19 cellular contexts compared by ENCODE assay signal in genomic region chr4:183147191-183147590, GRCh38. TPM values are rescaled to one million over a fixed set of nuclear protein-coding genes. Genes with fewer than 3 reads are reported as not detected.
DNase-seq lines count a peak whose midpoint lies in the region; ATAC-seq and TF ChIP-seq lines count a peak whose summit lies in the region.
"Had no signal": no experiment of that assay in that cellular context is flagged by ENCODE, and none has a peak within 500 bp of the region (broad histone marks: within the 10 kb centered on the region; RNA-seq: fewer than 3 reads in every experiment).

No MANE protein-coding gene starts in this region.

- H3K9me3 ChIP-seq in SJSA1 (replicated peaks) (no peaks in the 10 kb centered on the region), heart left ventricle (peaks cover 0 to 5% (median 0%) of the 10 kb centered on the region in 12 donors)

- H3K4me3 ChIP-seq in SJSA1 (no peak overlapping the region), epithelial cell of esophagus (ENCODE audit: low read length) (no peak overlapping the region), heart left ventricle (no peak overlapping the region)
- H3K4me3 ChIP-seq: PC-9 had no signal

- TF ChIP-seq CTCF in epithelial cell of esophagus (IDR thresholded peaks at IDR 0.05; ENCODE audit: insufficient read depth, low read depth, low read length, missing control alignments) (no peak), heart left ventricle (IDR thresholded peaks at IDR 0.05) (no peak)

- H3K27ac ChIP-seq in SJSA1 (0 out of 2 replicates have a peak overlapping the region, but pooled peaks have one; percentile 6), heart left ventricle (peak overlapping the region in 1 of 12 donors; percentile 9)
- H3K27ac ChIP-seq: C4-2B, HL-60, PC-9 had no signal

- H3K4me1 ChIP-seq in SJSA1 (replicated peaks) (peaks cover 40% of the 10 kb centered on the region), heart left ventricle (peaks cover 6 to 62% (median 40%) of the 10 kb centered on the region in 12 donors)

- DNase-seq in SJSA1 (ENCODE audit: low read depth in 1 of 2, low spot score in 2 of 2) (no peak), epithelial cell of esophagus (ENCODE audit: low read depth) (peak; percentile 59), kidney glomerular epithelial cell (lab: John Stamatoyannopoulos, UW) (peak; percentile 33), GOT3 (lab: John Stamatoyannopoulos, UW) (no peak), NOMO-1 treated with DMSO at 0.1 percent for 48 hours (lab: John Stamatoyannopoulos, UW; ENCODE audit: unreplicated experiment) (no peak), heart left ventricle (no peak), NCI-H1048 (lab: John Stamatoyannopoulos, UW) (no peak)
- DNase-seq: Caco-2; CD8-positive, alpha-beta T cell; HCEC 1CT; Karpas-422; MV-4-11; NCI-H2029 treated with DMSO at 0.1 percent for 48 hours; NCI-H2227 treated with DMSO at 0.1 percent for 48 hours; NCI-H510A treated with DMSO at 0.1 percent for 48 hours; PC-9; T-helper 1 cell had no signal

- whole genome bisulfite sequencing in heart left ventricle, 4 donors = 69 to 71% (median 70%) methylated on average over 3 of the region's 3 CpGs

- H3K27me3 ChIP-seq in SJSA1 (replicated peaks) = no peaks in the 10 kb centered on the region
- no peaks in the 10 kb centered on the region for H3K27me3 ChIP-seq in heart left ventricle

- intact Hi-C loops in heart left ventricle (cut with DNase I) = loop anchor here in 1 of 10 donors (5.0 kb wide), 1 partner anchor 50 kb away; the partner anchor contains the start of gene WWC2

- no peak for ATAC-seq in heart left ventricle
- ATAC-seq: CD8-positive, alpha-beta T cell had no signal

- TF ChIP-seq POLR2A in heart left ventricle (IDR thresholded peaks at IDR 0.05) = no peak

- H3K36me3 ChIP-seq in SJSA1 (no peaks in the 10 kb centered on the region), heart left ventricle (no peaks in the 10 kb centered on the region)

RNA-seq across cellular contexts. Expression of gene WWC2, which starts 48.1 kb away (rescaled TPM):
- total RNA-seq in SJSA1 (2014; rRNA removed; shearing (Covaris generic)) = 42.5 and 55.5 TPM in 2 replicates
- total RNA-seq in heart left ventricle = 10 to 100 TPM; 21.4 to 43.0 (median 36.5) TPM
- polyA plus RNA-seq in heart left ventricle = 10 to 100 TPM in 1 of 2 donors, 1 to 10 TPM in 1; 5.4 to 16.2 TPM

Comparison
In these comparisons a context has a peak if more than half of its experiments do, and no peak if none do; other contexts are left out.
1. DNase-seq: peak in epithelial cell of esophagus (single experiment) and kidney glomerular epithelial cell (single experiment); none in SJSA1 (0 of 2), GOT3 (single experiment), NOMO-1 treated with DMSO at 0.1 percent for 48 hours (single experiment), heart left ventricle (0 of 5) and NCI-H1048 (single experiment).